2 cellular contexts compared by ENCODE assay signal in the genomic region with DNA sequence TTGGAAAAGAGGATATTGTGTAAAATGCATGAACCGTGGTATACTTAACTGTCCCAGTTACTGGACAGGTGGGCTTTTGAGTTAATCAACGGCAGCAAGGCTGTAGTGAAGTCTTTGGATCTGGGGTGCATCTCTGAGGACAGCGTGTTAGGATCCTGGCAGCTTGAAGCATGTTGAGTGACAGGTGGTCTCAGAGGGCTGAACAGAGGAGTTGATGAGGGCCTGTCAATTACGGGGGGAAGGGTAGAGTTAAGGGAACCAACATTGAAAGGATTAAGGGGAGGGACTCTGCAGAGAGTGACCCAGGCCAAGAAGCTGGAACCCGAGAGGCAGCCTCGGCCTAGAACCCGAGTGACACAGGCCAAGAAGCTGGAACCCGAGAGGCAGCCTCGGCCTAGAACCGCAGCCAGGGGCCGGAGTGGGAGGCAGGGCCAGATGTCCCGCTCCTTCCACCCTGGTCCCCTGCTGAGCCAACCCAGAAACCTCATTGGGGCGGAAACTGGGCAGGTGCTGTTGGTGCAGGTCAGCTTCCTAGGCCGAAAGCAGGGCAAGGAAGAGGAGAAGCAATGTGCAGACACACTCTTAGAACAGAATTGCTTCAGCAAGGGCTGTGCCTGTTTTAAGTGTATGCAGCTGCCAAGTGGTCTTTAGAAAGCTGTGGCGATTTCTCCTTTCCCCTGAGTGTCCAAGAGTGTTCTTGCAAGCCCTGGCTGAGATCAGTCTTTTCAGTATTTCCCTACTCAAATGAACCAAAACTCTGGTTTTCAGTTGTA.
TF ChIP-seq lines count a peak whose summit lies in the region.

No MANE protein-coding gene starts in this region.

TF ChIP-seq in GM23338, 12 proteins besides CTCF, POLR2A, EP300 and RAD21 (continued from another document and continues in another):
- TF ChIP-seq, protein P1, sequence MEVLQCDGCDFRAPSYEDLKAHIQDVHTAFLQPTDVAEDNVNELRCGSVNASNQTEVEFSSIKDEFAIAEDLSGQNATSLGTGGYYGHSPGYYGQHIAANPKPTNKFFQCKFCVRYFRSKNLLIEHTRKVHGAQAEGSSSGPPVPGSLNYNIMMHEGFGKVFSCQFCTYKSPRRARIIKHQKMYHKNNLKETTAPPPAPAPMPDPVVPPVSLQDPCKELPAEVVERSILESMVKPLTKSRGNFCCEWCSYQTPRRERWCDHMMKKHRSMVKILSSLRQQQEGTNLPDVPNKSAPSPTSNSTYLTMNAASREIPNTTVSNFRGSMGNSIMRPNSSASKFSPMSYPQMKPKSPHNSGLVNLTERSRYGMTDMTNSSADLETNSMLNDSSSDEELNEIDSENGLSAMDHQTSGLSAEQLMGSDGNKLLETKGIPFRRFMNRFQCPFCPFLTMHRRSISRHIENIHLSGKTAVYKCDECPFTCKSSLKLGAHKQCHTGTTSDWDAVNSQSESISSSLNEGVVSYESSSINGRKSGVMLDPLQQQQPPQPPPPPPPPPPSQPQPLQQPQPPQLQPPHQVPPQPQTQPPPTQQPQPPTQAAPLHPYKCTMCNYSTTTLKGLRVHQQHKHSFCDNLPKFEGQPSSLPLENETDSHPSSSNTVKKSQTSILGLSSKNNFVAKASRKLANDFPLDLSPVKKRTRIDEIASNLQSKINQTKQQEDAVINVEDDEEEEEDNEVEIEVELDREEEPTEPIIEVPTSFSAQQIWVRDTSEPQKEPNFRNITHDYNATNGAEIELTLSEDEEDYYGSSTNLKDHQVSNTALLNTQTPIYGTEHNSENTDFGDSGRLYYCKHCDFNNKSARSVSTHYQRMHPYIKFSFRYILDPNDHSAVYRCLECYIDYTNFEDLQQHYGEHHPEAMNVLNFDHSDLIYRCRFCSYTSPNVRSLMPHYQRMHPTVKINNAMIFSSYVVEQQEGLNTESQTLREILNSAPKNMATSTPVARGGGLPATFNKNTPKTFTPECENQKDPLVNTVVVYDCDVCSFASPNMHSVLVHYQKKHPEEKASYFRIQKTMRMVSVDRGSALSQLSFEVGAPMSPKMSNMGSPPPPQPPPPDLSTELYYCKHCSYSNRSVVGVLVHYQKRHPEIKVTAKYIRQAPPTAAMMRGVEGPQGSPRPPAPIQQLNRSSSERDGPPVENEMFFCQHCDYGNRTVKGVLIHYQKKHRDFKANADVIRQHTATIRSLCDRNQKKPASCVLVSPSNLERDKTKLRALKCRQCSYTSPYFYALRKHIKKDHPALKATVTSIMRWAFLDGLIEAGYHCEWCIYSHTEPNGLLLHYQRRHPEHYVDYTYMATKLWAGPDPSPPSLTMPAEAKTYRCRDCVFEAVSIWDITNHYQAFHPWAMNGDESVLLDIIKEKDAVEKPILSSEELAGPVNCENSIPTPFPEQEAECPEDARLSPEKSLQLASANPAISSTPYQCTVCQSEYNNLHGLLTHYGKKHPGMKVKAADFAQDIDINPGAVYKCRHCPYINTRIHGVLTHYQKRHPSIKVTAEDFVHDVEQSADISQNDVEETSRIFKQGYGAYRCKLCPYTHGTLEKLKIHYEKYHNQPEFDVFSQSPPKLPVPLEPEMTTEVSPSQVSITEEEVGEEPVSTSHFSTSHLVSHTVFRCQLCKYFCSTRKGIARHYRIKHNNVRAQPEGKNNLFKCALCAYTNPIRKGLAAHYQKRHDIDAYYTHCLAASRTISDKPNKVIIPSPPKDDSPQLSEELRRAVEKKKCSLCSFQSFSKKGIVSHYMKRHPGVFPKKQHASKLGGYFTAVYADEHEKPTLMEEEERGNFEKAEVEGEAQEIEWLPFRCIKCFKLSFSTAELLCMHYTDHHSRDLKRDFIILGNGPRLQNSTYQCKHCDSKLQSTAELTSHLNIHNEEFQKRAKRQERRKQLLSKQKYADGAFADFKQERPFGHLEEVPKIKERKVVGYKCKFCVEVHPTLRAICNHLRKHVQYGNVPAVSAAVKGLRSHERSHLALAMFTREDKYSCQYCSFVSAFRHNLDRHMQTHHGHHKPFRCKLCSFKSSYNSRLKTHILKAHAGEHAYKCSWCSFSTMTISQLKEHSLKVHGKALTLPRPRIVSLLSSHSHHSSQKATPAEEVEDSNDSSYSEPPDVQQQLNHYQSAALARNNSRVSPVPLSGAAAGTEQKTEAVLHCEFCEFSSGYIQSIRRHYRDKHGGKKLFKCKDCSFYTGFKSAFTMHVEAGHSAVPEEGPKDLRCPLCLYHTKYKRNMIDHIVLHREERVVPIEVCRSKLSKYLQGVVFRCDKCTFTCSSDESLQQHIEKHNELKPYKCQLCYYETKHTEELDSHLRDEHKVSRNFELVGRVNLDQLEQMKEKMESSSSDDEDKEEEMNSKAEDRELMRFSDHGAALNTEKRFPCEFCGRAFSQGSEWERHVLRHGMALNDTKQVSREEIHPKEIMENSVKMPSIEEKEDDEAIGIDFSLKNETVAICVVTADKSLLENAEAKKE (CRISPR knock-in tag; IDR thresholded peaks at IDR 0.05) = no peak
- no peak for TF ChIP-seq ZNF114 (CRISPR knock-in tag; IDR thresholded peaks at IDR 0.05)
- no peak for TF ChIP-seq JUNB (IDR thresholded peaks at IDR 0.05; ENCODE audit: unreplicated experiment)
- TF ChIP-seq EZH2 (IDR thresholded peaks at IDR 0.05; ENCODE audit: low read depth, unreplicated experiment) = no peak
- TF ChIP-seq ZNF331 (CRISPR knock-in tag; IDR thresholded peaks at IDR 0.05; ENCODE audit: low read depth) = no peak
- TF ChIP-seq, protein P2, sequence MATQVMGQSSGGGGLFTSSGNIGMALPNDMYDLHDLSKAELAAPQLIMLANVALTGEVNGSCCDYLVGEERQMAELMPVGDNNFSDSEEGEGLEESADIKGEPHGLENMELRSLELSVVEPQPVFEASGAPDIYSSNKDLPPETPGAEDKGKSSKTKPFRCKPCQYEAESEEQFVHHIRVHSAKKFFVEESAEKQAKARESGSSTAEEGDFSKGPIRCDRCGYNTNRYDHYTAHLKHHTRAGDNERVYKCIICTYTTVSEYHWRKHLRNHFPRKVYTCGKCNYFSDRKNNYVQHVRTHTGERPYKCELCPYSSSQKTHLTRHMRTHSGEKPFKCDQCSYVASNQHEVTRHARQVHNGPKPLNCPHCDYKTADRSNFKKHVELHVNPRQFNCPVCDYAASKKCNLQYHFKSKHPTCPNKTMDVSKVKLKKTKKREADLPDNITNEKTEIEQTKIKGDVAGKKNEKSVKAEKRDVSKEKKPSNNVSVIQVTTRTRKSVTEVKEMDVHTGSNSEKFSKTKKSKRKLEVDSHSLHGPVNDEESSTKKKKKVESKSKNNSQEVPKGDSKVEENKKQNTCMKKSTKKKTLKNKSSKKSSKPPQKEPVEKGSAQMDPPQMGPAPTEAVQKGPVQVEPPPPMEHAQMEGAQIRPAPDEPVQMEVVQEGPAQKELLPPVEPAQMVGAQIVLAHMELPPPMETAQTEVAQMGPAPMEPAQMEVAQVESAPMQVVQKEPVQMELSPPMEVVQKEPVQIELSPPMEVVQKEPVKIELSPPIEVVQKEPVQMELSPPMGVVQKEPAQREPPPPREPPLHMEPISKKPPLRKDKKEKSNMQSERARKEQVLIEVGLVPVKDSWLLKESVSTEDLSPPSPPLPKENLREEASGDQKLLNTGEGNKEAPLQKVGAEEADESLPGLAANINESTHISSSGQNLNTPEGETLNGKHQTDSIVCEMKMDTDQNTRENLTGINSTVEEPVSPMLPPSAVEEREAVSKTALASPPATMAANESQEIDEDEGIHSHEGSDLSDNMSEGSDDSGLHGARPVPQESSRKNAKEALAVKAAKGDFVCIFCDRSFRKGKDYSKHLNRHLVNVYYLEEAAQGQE (IDR thresholded peaks at IDR 0.05; ENCODE audit: unreplicated experiment) = no peak
- no peak for TF ChIP-seq CREB1 (CRISPR knock-in tag; IDR thresholded peaks at IDR 0.05; ENCODE audit: low read depth)
- no peak for TF ChIP-seq NANOG (IDR thresholded peaks at IDR 0.05; ENCODE audit: borderline replicate concordance)
- no peak for TF ChIP-seq STAT1 (IDR thresholded peaks at IDR 0.05; ENCODE audit: unreplicated experiment)

TF ChIP-seq in GM12878, 131 proteins besides CTCF, POLR2A, EP300 and RAD21:
- TF ChIP-seq, protein P3, sequence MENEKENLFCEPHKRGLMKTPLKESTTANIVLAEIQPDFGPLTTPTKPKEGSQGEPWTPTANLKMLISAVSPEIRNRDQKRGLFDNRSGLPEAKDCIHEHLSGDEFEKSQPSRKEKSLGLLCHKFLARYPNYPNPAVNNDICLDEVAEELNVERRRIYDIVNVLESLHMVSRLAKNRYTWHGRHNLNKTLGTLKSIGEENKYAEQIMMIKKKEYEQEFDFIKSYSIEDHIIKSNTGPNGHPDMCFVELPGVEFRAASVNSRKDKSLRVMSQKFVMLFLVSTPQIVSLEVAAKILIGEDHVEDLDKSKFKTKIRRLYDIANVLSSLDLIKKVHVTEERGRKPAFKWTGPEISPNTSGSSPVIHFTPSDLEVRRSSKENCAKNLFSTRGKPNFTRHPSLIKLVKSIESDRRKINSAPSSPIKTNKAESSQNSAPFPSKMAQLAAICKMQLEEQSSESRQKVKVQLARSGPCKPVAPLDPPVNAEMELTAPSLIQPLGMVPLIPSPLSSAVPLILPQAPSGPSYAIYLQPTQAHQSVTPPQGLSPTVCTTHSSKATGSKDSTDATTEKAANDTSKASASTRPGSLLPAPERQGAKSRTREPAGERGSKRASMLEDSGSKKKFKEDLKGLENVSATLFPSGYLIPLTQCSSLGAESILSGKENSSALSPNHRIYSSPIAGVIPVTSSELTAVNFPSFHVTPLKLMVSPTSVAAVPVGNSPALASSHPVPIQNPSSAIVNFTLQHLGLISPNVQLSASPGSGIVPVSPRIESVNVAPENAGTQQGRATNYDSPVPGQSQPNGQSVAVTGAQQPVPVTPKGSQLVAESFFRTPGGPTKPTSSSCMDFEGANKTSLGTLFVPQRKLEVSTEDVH (IDR thresholded peaks at IDR 0.05; ENCODE audit: low read depth, partially characterized antibody) = no peak
- TF ChIP-seq CREM (IDR thresholded peaks at IDR 0.05; ENCODE audit: low read depth) = no peak
- TF ChIP-seq, protein P4, sequence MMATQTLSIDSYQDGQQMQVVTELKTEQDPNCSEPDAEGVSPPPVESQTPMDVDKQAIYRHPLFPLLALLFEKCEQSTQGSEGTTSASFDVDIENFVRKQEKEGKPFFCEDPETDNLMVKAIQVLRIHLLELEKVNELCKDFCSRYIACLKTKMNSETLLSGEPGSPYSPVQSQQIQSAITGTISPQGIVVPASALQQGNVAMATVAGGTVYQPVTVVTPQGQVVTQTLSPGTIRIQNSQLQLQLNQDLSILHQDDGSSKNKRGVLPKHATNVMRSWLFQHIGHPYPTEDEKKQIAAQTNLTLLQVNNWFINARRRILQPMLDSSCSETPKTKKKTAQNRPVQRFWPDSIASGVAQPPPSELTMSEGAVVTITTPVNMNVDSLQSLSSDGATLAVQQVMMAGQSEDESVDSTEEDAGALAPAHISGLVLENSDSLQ (IDR thresholded peaks at IDR 0.05) = peak; percentile 60; the same call in 1 of the 2 replicates
- no peak for TF ChIP-seq MYC (IDR thresholded peaks at IDR 0.05; ENCODE audit: insufficient read depth, insufficient read length, insufficient replicate concordance, low read length, severe bottlenecking)
- TF ChIP-seq SRF (IDR thresholded peaks at IDR 0.05; ENCODE audit: low read depth in 2 of 2, low read length in 2 of 2) = no peak
- no peak for TF ChIP-seq EED (IDR thresholded peaks at IDR 0.05; ENCODE audit: low read depth)
- no peak for TF ChIP-seq SUPT20H (IDR thresholded peaks at IDR 0.05; ENCODE audit: borderline replicate concordance, control insufficient read depth, low read depth, low read length)
TF ChIP-seq in GM12878: peak in this region for 1.
